Comparison of ENCODE assay signal across 35 cellular contexts in the genomic region with DNA sequence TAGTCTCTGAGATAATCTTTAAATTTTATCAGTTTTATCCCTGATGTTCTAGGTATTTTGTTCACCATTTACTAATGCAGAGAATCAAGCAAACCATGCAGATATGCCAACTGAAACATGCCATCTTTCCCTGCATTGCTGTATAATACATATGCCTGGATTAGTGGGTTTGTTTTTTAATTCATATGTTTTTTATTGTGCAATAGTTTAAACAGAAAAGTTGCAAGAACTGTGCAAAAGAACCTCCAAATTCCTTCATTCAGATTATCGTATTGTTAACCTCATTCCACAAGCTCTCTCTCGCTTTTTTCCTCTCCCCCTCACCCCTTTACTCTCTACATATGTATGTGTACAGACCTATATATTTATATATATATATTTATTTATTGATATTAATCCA.
"Had no signal": no experiment of that assay in that cellular context is flagged by ENCODE, and none has a peak within 500 bp of the region (broad histone marks: within the 10 kb centered on the region; RNA-seq: fewer than 3 reads in every experiment).

No MANE protein-coding gene starts in this region.

- DNase-seq: Karpas-422, Kasumi-1, MM.1S, MV-4-11, NCI-H1048, NCI-H1092, NCI-H1092 treated with DMSO at 0.1 percent for 48 hours, NCI-H1105, NCI-H1105 treated with DMSO at 0.1 percent for 48 hours, NCI-H1417, NCI-H1417 treated with DMSO at 0.1 percent for 48 hours, NCI-H1436, NCI-H1436 treated with DMSO at 0.1 percent for 48 hours, NCI-H146, NCI-H1694, NCI-H1694 treated with DMSO at 0.1 percent for 48 hours, NCI-H187, NCI-H187 treated with DMSO at 0.1 percent for 48 hours, NCI-H1930, NCI-H2029, NCI-H2029 treated with DMSO at 0.1 percent for 48 hours, NCI-H2081, NCI-H2081 treated with DMSO at 0.1 percent for 48 hours, NCI-H2107, NCI-H2171, NCI-H2171 treated with DMSO at 0.1 percent for 48 hours, NCI-H2227 treated with DMSO at 0.1 percent for 48 hours, NCI-H226, NCI-H345, NCI-H446, NCI-H446 treated with DMSO at 0.1 percent for 48 hours, NCI-H510A, NCI-H510A treated with DMSO at 0.1 percent for 48 hours, NCI-H524, NCI-H524 treated with DMSO at 0.1 percent for 48 hours had no signal
